8 cellular contexts compared by ENCODE assay signal in genomic region chr9:88387035-88387732, GRCh38. TPM values are rescaled to one million over a fixed set of nuclear protein-coding genes. Genes with fewer than 3 reads are reported as not detected.
DNase-seq lines count a peak whose midpoint lies in the region; ATAC-seq and TF ChIP-seq lines count a peak whose summit lies in the region.

No MANE protein-coding gene starts in this region.

- peaks cover 2 to 43% (median 17%) of the 10 kb centered on the region in 9 donors for H3K4me1 ChIP-seq in heart right ventricle

- WGBS in heart right ventricle, 2 donors, result 19 to 25% methylated on average over 19 of the region's 19 CpGs

- intact Hi-C loops in heart right ventricle (cut with DNase I), result loop anchor here in 5 of 10 donors (5.0 to 10.0 kb wide), 6 partner anchors 58 to 282 kb away; no protein-coding TSS in a partner anchor

- no peaks in the 10 kb centered on the region for H3K9me3 ChIP-seq in heart right ventricle

- peak; percentile 50 for DNase-seq in MV-4-11 (lab: John Stamatoyannopoulos, UW)
- DNase-seq in activated naive CD4-positive, alpha-beta T cell treated with anti-CD3 and anti-CD28 coated beads, Interleukin-2, amount 50 U/mL, for 16 hours, result peak; percentile 21
- peak; percentile 15 to 26 for DNase-seq in heart right ventricle
- peak; percentile 54 for DNase-seq in pons (ENCODE audit: low spot score)
- DNase-seq in GM10266 (ENCODE audit: extremely low spot score), result no peak
- DNase-seq in NCI-H446 (lab: John Stamatoyannopoulos, UW), result no peak

- H3K27ac ChIP-seq in heart right ventricle, result peak overlapping the region; percentile 3 to 95 (median 92)

- no peaks in the 10 kb centered on the region for H3K27me3 ChIP-seq in heart right ventricle

- ATAC-seq in heart right ventricle (peak in 6 of 8 donors; percentile 13 to 60 (median 46)), GM21529 (IDR thresholded peaks at IDR 0.05; ENCODE audit: unreplicated experiment) (no peak)

- H3K4me3 ChIP-seq in GM08714 (ENCODE audit: low read length), result peak overlapping the region; percentile 65; the same call in 1 of the 2 replicates
- peak overlapping the region; percentile 48 to 97 (median 90) for H3K4me3 ChIP-seq in heart right ventricle

- TF ChIP-seq CTCF in heart right ventricle (IDR thresholded peaks at IDR 0.05), result no peak
- TF ChIP-seq CTCF in GM10266 (IDR thresholded peaks at IDR 0.05; ENCODE audit: control insufficient read depth, insufficient read depth, low read depth, missing control alignments), result no peak

- no peaks in the 10 kb centered on the region for H3K36me3 ChIP-seq in heart right ventricle

RNA-seq across cellular contexts. Expression of gene SPIN1, which starts 1.1 kb away (rescaled TPM):
- 10 to 100 TPM; 40.6 to 65.0 (median 51.7) TPM for total RNA-seq in heart right ventricle
- polyA plus RNA-seq in heart right ventricle, result 10 to 100 TPM; 14.9 to 29.4 TPM

Comparison
In these comparisons a context has a peak if more than half of its experiments do, and no peak if none do; other contexts are left out.
1. DNase-seq: peak in MV-4-11 (single experiment), activated naive CD4-positive, alpha-beta T cell treated with anti-CD3 and anti-CD28 coated beads, Interleukin-2, amount 50 U/mL, for 16 hours (single experiment), heart right ventricle (2 of 2) and pons (single experiment); none in GM10266 (single experiment) and NCI-H446 (0 of 2).